In the genomic region with DNA sequence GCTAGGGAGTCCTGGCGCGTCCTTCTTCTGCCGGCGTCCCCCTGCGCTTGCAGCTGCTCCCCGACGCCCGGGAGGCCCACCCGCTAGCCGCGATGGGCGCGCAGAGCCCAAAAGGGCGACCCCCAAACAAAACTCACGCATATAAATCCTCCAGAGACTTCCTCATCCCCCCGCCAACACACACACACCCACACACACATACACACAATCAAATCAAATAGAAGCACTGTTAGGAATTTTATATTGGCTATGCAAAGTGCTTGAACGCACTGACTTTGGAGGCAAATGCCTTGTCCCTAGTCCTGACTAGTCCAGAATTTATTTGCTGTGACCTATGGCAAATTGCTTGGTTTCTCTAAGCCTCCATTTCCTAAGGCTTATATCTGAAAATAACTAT, we compare ENCODE assay signal across 8 cellular contexts. TPM values are rescaled to one million over a fixed set of nuclear protein-coding genes. Genes with fewer than 3 reads are reported as not detected.
DNase-seq lines count a peak whose midpoint lies in the region; ATAC-seq and TF ChIP-seq lines count a peak whose summit lies in the region.
"Had no signal": no experiment of that assay in that cellular context is flagged by ENCODE, and none has a peak within 500 bp of the region (broad histone marks: within the 10 kb centered on the region; RNA-seq: fewer than 3 reads in every experiment).

No MANE protein-coding gene starts in this region.

- no peaks in the 10 kb centered on the region for H3K9me2 ChIP-seq in HCT116 (ENCODE audit: insufficient read depth)

- H3K4me2 ChIP-seq in HCT116 (ENCODE audit: low read length): peak overlapping the region; percentile 96

- intact Hi-C loops in HCT116 (cut with micrococcal nuclease): loop anchor here (2.0 to 10.0 kb wide), 3 partner anchors 253 to 1023 kb away; partner anchors contain the start of genes DCUN1D3 and LYRM1

- no peak for TF ChIP-seq CTCF in HCT116 (IDR thresholded peaks at IDR 0.05 in 2 of 3, conservative IDR thresholded peaks at IDR 0.05 in 1 of 3; ENCODE audit: borderline replicate concordance in 1 of 3, insufficient read depth in 1 of 3, low read depth in 2 of 3, low read length in 2 of 3)
- no peak for TF ChIP-seq CTCF in gastroesophageal sphincter (IDR thresholded peaks at IDR 0.05)

- H3K27ac ChIP-seq in HCT116 (ENCODE audit: low read depth, low read length): peak overlapping the region; percentile 85
- peak overlapping the region in 3 of 4 donors; percentile 76 to 88 (median 82) for H3K27ac ChIP-seq in gastroesophageal sphincter
- peak overlapping the region; percentile 16 to 91 (median 82) for H3K27ac ChIP-seq in skin epidermis

- TF ChIP-seq RAD21 in HCT116 (IDR thresholded peaks at IDR 0.05; ENCODE audit: low read depth): no peak

- RAD21 ChIA-PET in HCT116 (lab: Charles Lee; ENCODE audit: low non-redundant PET in 1 of 2, low total read pairs in 2 of 2, uncharacterized antibody in 2 of 2, unreplicated experiment in 2 of 2): interaction anchor here in 1 of 2 experiments (1.9 kb wide), 1 partner anchor 113 kb away, joined by 11 read pairs; no protein-coding TSS in a partner anchor

- H3K36me3 ChIP-seq in HCT116 (ENCODE audit: control insufficient read depth in 1 of 2, insufficient read depth in 2 of 2, low read length in 2 of 2): no peaks in the 10 kb centered on the region
- no peaks in the 10 kb centered on the region for H3K36me3 ChIP-seq in gastroesophageal sphincter

- 0 to 11% methylated on average over 4 of the region's 17 CpGs for WGBS in gastroesophageal sphincter (ENCODE audit: low coverage in 1 of 2), 2 donors

- ATAC-seq in HCT116 (no peak), SK-N-SH treated with all-trans-retinoic acid at 6 μM for 48 hours (peak; percentile 1; the same call in 2 of the 3 replicates), gastroesophageal sphincter (no peak)

- no peak for TF ChIP-seq EP300 in gastroesophageal sphincter (IDR thresholded peaks at IDR 0.05)

- BruUV-seq in HCT116 (replicated peaks; lab: Mats Ljungman, UMichigan): no TSS peak

- H3K9me3 ChIP-seq in HCT116 (ENCODE audit: control insufficient read depth in 1 of 2, insufficient read depth in 1 of 2, low read depth in 1 of 2, low read length in 2 of 2): no peaks in the 10 kb centered on the region
- H3K9me3 ChIP-seq in gastroesophageal sphincter: no peaks in the 10 kb centered on the region

- peaks cover 12 to 28% of the 10 kb centered on the region in 2 experiments for H3K4me1 ChIP-seq in HCT116 (ENCODE audit: control insufficient read depth in 1 of 2, insufficient read depth in 2 of 2, low read length in 2 of 2)
- H3K4me1 ChIP-seq in gastroesophageal sphincter: peaks cover 0 to 23% (median 4%) of the 10 kb centered on the region in 3 donors

- peak overlapping the region; percentile 78 for H3K9ac ChIP-seq in HCT116 (ENCODE audit: low read length)

- no peak for DNase-seq in HCT116 (ENCODE audit: low read depth, low spot score)
- DNase-seq in COLO829 (ENCODE audit: low spot score): no peak
- DNase-seq in iPS-NIHi11 (ENCODE audit: low spot score): no peak
- DNase-seq in stimulated activated CD4-positive, alpha-beta T cell treated with anti-CD3 and anti-CD28 coated beads, Interleukin-4, amount 100 ng/mL, for 4 hours: no peak
- DNase-seq: NCI-H187 treated with DMSO at 0.1 percent for 48 hours had no signal

- no peak for TF ChIP-seq POLR2A in HCT116 (IDR thresholded peaks at IDR 0.05; ENCODE audit: borderline replicate concordance, extremely low read depth, insufficient read depth, insufficient read length)
- no peak for TF ChIP-seq POLR2A in gastroesophageal sphincter (IDR thresholded peaks at IDR 0.05)

- no peaks in the 10 kb centered on the region for H4K20me1 ChIP-seq in HCT116 (ENCODE audit: insufficient read depth)

- POLR2A ChIA-PET in HCT116 (lab: Charles Lee): interaction anchor here (2.0 to 2.1 kb wide), 2 partner anchors 113 to 201 kb away, joined by 4 to 18 read pairs; no protein-coding TSS in a partner anchor

- no peaks in the 10 kb centered on the region; the same call in 1 of the 2 replicates for H3K79me2 ChIP-seq in HCT116 (ENCODE audit: insufficient read depth, low read length)

- no peak overlapping the region for H2AFZ ChIP-seq in HCT116 (ENCODE audit: low read depth, low read length, poor library complexity, severe bottlenecking)

- H3K4me3 ChIP-seq in HCT116 (replicated peaks in 1 of 2; ENCODE audit: low read depth in 1 of 2, low read length in 2 of 2): peak overlapping the region; percentile 63 to 74
- H3K4me3 ChIP-seq in gastroesophageal sphincter: peak overlapping the region; percentile 32 to 69
- peak overlapping the region; percentile 59 to 76 (median 67) for H3K4me3 ChIP-seq in skin epidermis

- CTCF ChIA-PET in HCT116 (lab: Charles Lee): interaction anchor here (1.7 to 3.1 kb wide), 3 partner anchors 24 to 143 kb away, joined by 4 to 101 read pairs (median 60); partner anchors contain the start of gene LDAF1

- H3K27me3 ChIP-seq in HCT116 (ENCODE audit: insufficient read depth, low read length) (no peaks in the 10 kb centered on the region), gastroesophageal sphincter (no peaks in the 10 kb centered on the region)

TF ChIP-seq in HCT116, 20 proteins besides CTCF, POLR2A, EP300 and RAD21 (continues in another document):
- TF ChIP-seq POLR2AphosphoS5 (IDR thresholded peaks at IDR 0.05; ENCODE audit: low read depth, low read length): no peak
- no peak for TF ChIP-seq YY1 (IDR thresholded peaks at IDR 0.05; ENCODE audit: extremely low read depth, insufficient replicate concordance, low read depth, low read length)
- no peak for TF ChIP-seq CBX3 (IDR thresholded peaks at IDR 0.05; ENCODE audit: low read depth)
- no peak for TF ChIP-seq FOSL1 (IDR thresholded peaks at IDR 0.05; ENCODE audit: low read depth)
- no peak for TF ChIP-seq ZBTB33 (IDR thresholded peaks at IDR 0.05; ENCODE audit: extremely low read depth, insufficient replicate concordance, low read length)
- no peak for TF ChIP-seq MAX (IDR thresholded peaks at IDR 0.05)
- TF ChIP-seq EZH2phosphoT487 (IDR thresholded peaks at IDR 0.05; ENCODE audit: borderline replicate concordance): no peak
- no peak for TF ChIP-seq EGR1 (IDR thresholded peaks at IDR 0.05; ENCODE audit: low read depth)
- TF ChIP-seq SRF (IDR thresholded peaks at IDR 0.05; ENCODE audit: low read depth): no peak

TF ChIP-seq in SK-N-SH treated with all-trans-retinoic acid at 6 μM for 48 hours, 23 proteins besides CTCF, POLR2A, EP300 and RAD21:
- TF ChIP-seq ZC3H10 (CRISPR knock-in tag; IDR thresholded peaks at IDR 0.05) (no peak), OSR1 (CRISPR knock-in tag; IDR thresholded peaks at IDR 0.05) (no peak), ISL1 (CRISPR knock-in tag; IDR thresholded peaks at IDR 0.05) (no peak), SNAI2 (CRISPR knock-in tag; IDR thresholded peaks at IDR 0.05) (no peak)

RNA-seq across cellular contexts. Expression of gene CRYM, which starts 23.8 kb away (rescaled TPM):
- total RNA-seq in HCT116 (2021; ENCODE audit: unreplicated experiment) (4.9 TPM), gastroesophageal sphincter (under 1 TPM in 2 of 4 donors, not detected in 2; 0.27 to 0.79 TPM)
- 4.7 and 4.9 TPM in 2 replicates for polyA plus RNA-seq in HCT116 (2012)
